In the genomic region with DNA sequence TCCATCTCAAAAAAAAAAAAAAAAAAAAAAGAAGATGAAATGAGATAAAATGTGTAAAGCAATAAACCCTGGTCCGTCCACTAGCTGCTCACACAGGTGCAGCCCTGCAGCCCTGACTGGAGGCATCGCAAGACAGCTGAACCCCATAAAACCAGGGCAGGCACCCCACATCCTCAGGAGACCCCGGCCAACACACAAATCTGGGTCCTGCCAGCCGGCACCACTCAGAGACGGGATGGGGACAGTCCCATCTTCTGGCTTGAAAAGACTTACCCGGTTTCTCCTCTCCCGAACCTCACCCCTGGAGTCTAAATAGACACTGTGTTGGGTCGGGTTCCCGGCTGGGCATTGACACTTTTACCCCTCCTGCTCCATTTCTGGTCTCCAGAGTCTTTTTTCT, we compare ENCODE assay signal across 25 cellular contexts.
"Had no signal": no experiment of that assay in that cellular context is flagged by ENCODE, and none has a peak within 500 bp of the region (broad histone marks: within the 10 kb centered on the region; RNA-seq: fewer than 3 reads in every experiment).

No MANE protein-coding gene starts in this region.

- H3K4me3 ChIP-seq: K562, SJSA1, SK-N-MC had no signal

- H3K36me3 Mint-ChIP-seq: IgD-negative memory B cell had no signal

- H3K4me3 Mint-ChIP-seq: IgD-negative memory B cell had no signal

- H3K4me1 Mint-ChIP-seq: IgD-negative memory B cell had no signal

- ATAC-seq: K562, Panc1, PC-3 had no signal

- H3K27ac ChIP-seq: HL-60, KMS-11, SJSA1, SK-N-MC had no signal

- H3K4me1 ChIP-seq: SJSA1 had no signal

- DNase-seq: Kasumi-1; MM.1S; NCI-H1092 treated with DMSO at 0.1 percent for 48 hours; NCI-H1436; NCI-H187; NCI-H2029; NCI-H2081 treated with DMSO at 0.1 percent for 48 hours; NCI-H2171; NCI-H226; NCI-H446; NCI-H510A; NCI-H524 treated with DMSO at 0.1 percent for 48 hours; NCI-H69; NCI-H774; NK-92 treated with Interleukin-12 subunit alpha and Interleukin-12 subunit beta, amount 100 ng/mL, for 24 hours; PC-3; Right ventricle myocardium superior; SIG-M5 had no signal

- H3K36me3 ChIP-seq: SJSA1 had no signal
